In the genomic region with DNA sequence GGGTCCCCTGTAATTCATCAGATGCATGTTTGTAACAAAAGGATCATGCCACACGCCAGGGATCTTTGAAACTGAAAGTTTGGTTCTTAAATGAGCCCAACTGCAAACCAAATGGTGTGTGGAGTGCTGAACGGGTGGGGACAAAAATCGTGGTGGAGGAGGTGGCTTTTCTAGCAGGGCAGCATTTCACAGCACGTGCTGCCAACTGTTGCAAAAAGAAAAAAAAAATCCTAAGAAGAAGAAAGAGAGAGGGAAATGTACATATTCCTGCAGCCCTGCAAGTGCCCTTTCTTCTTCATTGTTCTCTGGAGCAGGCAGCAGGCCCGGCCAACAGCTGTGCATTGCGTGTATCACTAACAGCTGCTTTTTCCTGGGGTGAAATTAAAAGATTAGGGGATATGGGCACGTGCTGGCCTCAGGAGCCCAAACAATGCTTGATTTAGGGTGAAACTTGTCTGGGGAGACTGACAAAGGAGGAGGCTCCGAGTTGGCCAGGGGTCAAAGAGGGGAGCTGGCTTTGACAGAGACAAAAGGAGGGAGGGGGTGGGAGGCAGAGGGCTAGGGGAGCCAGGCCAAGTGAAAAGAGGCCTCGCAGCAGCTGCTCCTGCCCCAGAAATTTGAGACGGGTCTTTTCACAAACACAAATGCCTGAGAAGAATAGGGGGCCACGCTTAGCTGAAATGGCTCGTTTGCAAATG, we compare ENCODE assay signal across 9 cellular contexts.
DNase-seq lines count a peak whose midpoint lies in the region; ATAC-seq lines count a peak whose summit lies in the region.
"Had no signal": no experiment of that assay in that cellular context is flagged by ENCODE, and none has a peak within 500 bp of the region (broad histone marks: within the 10 kb centered on the region; RNA-seq: fewer than 3 reads in every experiment).

No MANE protein-coding gene starts in this region.

- no peaks in the 10 kb centered on the region for H4K20me1 ChIP-seq in BLaER1
- H4K20me1 ChIP-seq in Karpas-422 (ENCODE audit: insufficient read depth, low read depth, low read length): no peaks in the 10 kb centered on the region

- ATAC-seq in HG03175 (IDR thresholded peaks at IDR 0.05; ENCODE audit: unreplicated experiment): no peak
- no peak for ATAC-seq in GM21737 (IDR thresholded peaks at IDR 0.05; ENCODE audit: unreplicated experiment)
- ATAC-seq: stimulated activated memory B cell treated with anti-CD40 and anti-IgM and Interleukin-4, amounts not matched to agents 10 μg/mL and 1 μg/mL and 100 μg/mL, for 72 hours had no signal

- peaks cover 21% of the 10 kb centered on the region for H3K4me1 ChIP-seq in BLaER1
- H3K4me1 ChIP-seq in Karpas-422 (ENCODE audit: low read length): no peaks in the 10 kb centered on the region

- no peaks in the 10 kb centered on the region for H3K36me3 ChIP-seq in BLaER1
- H3K36me3 ChIP-seq in Karpas-422 (ENCODE audit: insufficient read depth, low read length): no peaks in the 10 kb centered on the region

- DNase-seq in NCI-H1105 (lab: John Stamatoyannopoulos, UW) (peak; percentile 89), NCI-H774 (lab: John Stamatoyannopoulos, UW) (peak; percentile 63), iPS-NIHi11 (ENCODE audit: low spot score) (peak; percentile 94), Karpas-422 (no peak), germinal center (ENCODE audit: low spot score) (no peak)

- no peak overlapping the region for H3K27ac ChIP-seq in BLaER1
- H3K27ac ChIP-seq in Karpas-422 (ENCODE audit: low read length): no peak overlapping the region

- H3K4me3 ChIP-seq in BLaER1 (no peak overlapping the region), Karpas-422 (ENCODE audit: low read length) (no peak overlapping the region)

- H3K79me2 ChIP-seq in Karpas-422 (ENCODE audit: low read length): no peaks in the 10 kb centered on the region

- H3K9me3 ChIP-seq in BLaER1 (no peaks in the 10 kb centered on the region), Karpas-422 (ENCODE audit: low read length) (no peaks in the 10 kb centered on the region)

- no peak overlapping the region for H2AFZ ChIP-seq in Karpas-422 (ENCODE audit: low read length)

- H3K27me3 ChIP-seq in BLaER1: no peaks in the 10 kb centered on the region
- no peaks in the 10 kb centered on the region for H3K27me3 ChIP-seq in Karpas-422 (ENCODE audit: low read length)

- H3K9ac ChIP-seq in BLaER1 (no peak overlapping the region), Karpas-422 (ENCODE audit: low read length) (no peak overlapping the region)

- no peaks in the 10 kb centered on the region for H3K9me2 ChIP-seq in Karpas-422 (replicated peaks; ENCODE audit: insufficient read depth, low read length)

- H3K4me2 ChIP-seq in BLaER1: peak overlapping the region; percentile 35; the same call in 1 of the 2 replicates
- no peak overlapping the region for H3K4me2 ChIP-seq in Karpas-422 (ENCODE audit: low read depth, low read length, poor library complexity, severe bottlenecking)

Comparison
In these comparisons a context has a peak if more than half of its experiments do, and no peak if none do; other contexts are left out.
1. DNase-seq: peak in NCI-H1105 (single experiment), NCI-H774 (single experiment) and iPS-NIHi11 (single experiment); none in Karpas-422 (single experiment) and germinal center (single experiment).